25 cellular contexts compared by ENCODE assay signal in the genomic region with DNA sequence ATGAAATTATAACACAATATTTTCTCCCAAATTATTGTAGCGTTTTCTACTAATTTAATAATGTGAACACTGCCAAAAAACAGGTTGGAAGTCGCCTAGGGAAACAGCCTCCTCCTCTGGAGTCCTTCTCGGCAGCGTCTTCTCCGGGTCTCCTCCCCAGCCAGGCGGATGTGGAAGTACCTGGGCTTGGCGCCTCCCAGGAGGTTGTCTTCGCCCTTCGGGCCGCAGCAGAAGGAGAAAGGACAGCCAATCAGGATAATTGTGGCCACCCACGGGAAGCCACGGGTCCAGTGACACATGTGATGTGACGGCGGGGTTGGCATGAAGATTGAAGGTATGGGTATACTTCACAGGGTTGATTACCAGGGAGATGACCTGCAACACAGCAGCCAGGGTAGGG.
"Had no signal": no experiment of that assay in that cellular context is flagged by ENCODE, and none has a peak within 500 bp of the region (broad histone marks: within the 10 kb centered on the region; RNA-seq: fewer than 3 reads in every experiment).

No MANE protein-coding gene starts in this region.

- H3K36me3 ChIP-seq: colonic mucosa, esophagus squamous epithelium, gastrocnemius medialis, heart right ventricle, left lung, lower lobe of right lung had no signal

- H3K4me3 ChIP-seq: colonic mucosa, esophagus squamous epithelium, gastrocnemius medialis, heart right ventricle, left lung, lower lobe of right lung, mucosa of descending colon had no signal

- H3K4me3 Mint-ChIP-seq: dendritic cell treated with granulocyte-macrophage colony-stimulating factor and Interleukin-4, amounts not matched to agents 40 ng/mL and 50 ng/mL, for 4 days; effector memory CD8-positive, alpha-beta T cell; endodermal cell; mesothelial cell of epicardium had no signal

- H3K9me3 Mint-ChIP-seq: mesothelial cell of epicardium had no signal

- H3K4me1 ChIP-seq: colonic mucosa, esophagus squamous epithelium, gastrocnemius medialis, heart right ventricle, left lung, lower lobe of right lung had no signal

- H3K9me3 ChIP-seq: colonic mucosa, esophagus squamous epithelium, gastrocnemius medialis, heart right ventricle, left lung, lower lobe of right lung, mucosa of descending colon had no signal

- H3K27ac ChIP-seq: colonic mucosa, epithelial cell of prostate, esophagus squamous epithelium, gastrocnemius medialis, heart right ventricle, left lung, lower lobe of right lung had no signal

- FAIRE-seq: endometrium, islet of Langerhans, keratinocyte had no signal

- H3K36me3 Mint-ChIP-seq: mesothelial cell of epicardium had no signal

- DNase-seq: colonic mucosa; cortex of kidney; effector CD8-positive, alpha-beta T cell; effector memory CD8-positive, alpha-beta T cell; endodermal cell; erythroblast; esophagus squamous epithelium; foreskin fibroblast; foreskin melanocyte; gastrocnemius medialis; glutamatergic neuron; head of caudate nucleus; heart right ventricle; hypothalamus; left cardiac atrium; left ventricle myocardium superior; lower lobe of right lung; mucosa of descending colon had no signal

- H3K27ac Mint-ChIP-seq: dendritic cell treated with granulocyte-macrophage colony-stimulating factor and Interleukin-4, amounts not matched to agents 40 ng/mL and 50 ng/mL, for 4 days; effector memory CD8-positive, alpha-beta T cell; endodermal cell; mesothelial cell of epicardium had no signal

- H3K27me3 ChIP-seq: colonic mucosa, esophagus squamous epithelium, gastrocnemius medialis, heart right ventricle, left lung had no signal

- H3K27me3 Mint-ChIP-seq: dendritic cell treated with granulocyte-macrophage colony-stimulating factor and Interleukin-4, amounts not matched to agents 40 ng/mL and 50 ng/mL, for 4 days; effector memory CD8-positive, alpha-beta T cell had no signal

- H3K4me1 Mint-ChIP-seq: mesothelial cell of epicardium had no signal
